ENCODE assay signal across 8 cellular contexts in genomic region chr7:5595545-5596045, GRCh38. TPM values are rescaled to one million over a fixed set of nuclear protein-coding genes. Genes with fewer than 3 reads are reported as not detected.
DNase-seq lines count a peak whose midpoint lies in the region; ATAC-seq and TF ChIP-seq lines count a peak whose summit lies in the region.

No MANE protein-coding gene starts in this region.

- H3K9me3 Mint-ChIP-seq in activated naive CD8-positive, alpha-beta T cell treated with anti-CD3 and anti-CD28 coated beads, Interleukin-2, amount 10 ng/mL, durations not matched to agents 7 days and 5 days: no peaks in the 10 kb centered on the region

- peaks cover 21% of the 10 kb centered on the region for H3K27me3 Mint-ChIP-seq in activated naive CD8-positive, alpha-beta T cell treated with anti-CD3 and anti-CD28 coated beads, Interleukin-2, amount 10 ng/mL, durations not matched to agents 7 days and 5 days

- POLR2A ChIA-PET in BJ (lab: Charles Lee): interaction anchor here (0.6 to 1.1 kb wide), 6 partner anchors 31 to 97 kb away, joined by 5 to 11 read pairs (median 8); no protein-coding TSS in a partner anchor
- POLR2A ChIA-PET in activated naive CD8-positive, alpha-beta T cell treated with anti-CD3 and anti-CD28 coated beads, Interleukin-2, amount 10 ng/mL, durations not matched to agents 7 days and 5 days (lab: Charles Lee): interaction anchor here (0.9 to 2.1 kb wide), 5 partner anchors 14 to 47 kb away, joined by 3 to 15 read pairs (median 3); no protein-coding TSS in a partner anchor

- H3K4me3 ChIP-seq in BJ (ENCODE audit: low read depth, low read length): peak overlapping the region; percentile 92
- peak overlapping the region; percentile 87 for H3K4me3 ChIP-seq in HUES48 (ENCODE audit: low read depth, low read length)
- H3K4me3 ChIP-seq in iPS-18a (ENCODE audit: low read length): peak overlapping the region; percentile 88
- peak overlapping the region; percentile 49 to 65 (median 55) for H3K4me3 ChIP-seq in stomach

- CTCF ChIA-PET in BJ (lab: Yijun Ruan, JAX): interaction anchor here (0.9 to 1.5 kb wide), 5 partner anchors 42 to 114 kb away, joined by 3 to 4 read pairs (median 3); no protein-coding TSS in a partner anchor

- H3K4me1 ChIP-seq in HUES48 (ENCODE audit: control insufficient read depth, insufficient read depth, low read length) (peaks cover 37% of the 10 kb centered on the region), iPS-18a (ENCODE audit: control insufficient read depth, low read depth, low read length) (peaks cover 26% of the 10 kb centered on the region), stomach (peaks cover 43 to 79% (median 64%) of the 10 kb centered on the region in 4 donors)

- DNase-seq in BJ (ENCODE audit: low read depth) (no peak), stomach (no peak), COR-L47 (lab: John Stamatoyannopoulos, UW) (no peak)
- peak; percentile 62 for DNase-seq in activated naive CD8-positive, alpha-beta T cell treated with anti-CD3 and anti-CD28 coated beads, Interleukin-2, amount 10 ng/mL, durations not matched to agents 7 days and 5 days

- H3K27ac ChIP-seq in HUES48 (ENCODE audit: low read depth, low read length): peak overlapping the region; percentile 90
- H3K27ac ChIP-seq in iPS-18a (ENCODE audit: low read length): no peak overlapping the region
- peak overlapping the region; percentile 1 to 84 (median 79) for H3K27ac ChIP-seq in stomach

- no peak for TF ChIP-seq CTCF in BJ (IDR thresholded peaks at IDR 0.05; ENCODE audit: insufficient read depth, low read depth, low read length)
- no peak for TF ChIP-seq CTCF in stomach (IDR thresholded peaks at IDR 0.05)

- H3K27ac Mint-ChIP-seq in activated naive CD8-positive, alpha-beta T cell treated with anti-CD3 and anti-CD28 coated beads, Interleukin-2, amount 10 ng/mL, durations not matched to agents 7 days and 5 days: peak overlapping the region; percentile 82

- H3K36me3 ChIP-seq in BJ (ENCODE audit: control insufficient read depth, insufficient read depth, low read length) (peaks cover 2% of the 10 kb centered on the region), HUES48 (ENCODE audit: control insufficient read depth, insufficient read depth, low read length) (no peaks in the 10 kb centered on the region), iPS-18a (ENCODE audit: control insufficient read depth, low read depth, low read length) (no peaks in the 10 kb centered on the region), stomach (no peaks in the 10 kb centered on the region)

- H3K9me3 ChIP-seq in HUES48 (ENCODE audit: control insufficient read depth, insufficient read depth, low read length) (no peaks in the 10 kb centered on the region), iPS-18a (ENCODE audit: control insufficient read depth, low read depth, low read length) (no peaks in the 10 kb centered on the region), stomach (no peaks in the 10 kb centered on the region)

- H3K4me3 Mint-ChIP-seq in activated naive CD8-positive, alpha-beta T cell treated with anti-CD3 and anti-CD28 coated beads, Interleukin-2, amount 10 ng/mL, durations not matched to agents 7 days and 5 days: peak overlapping the region; percentile 86

- H3K4me1 Mint-ChIP-seq in activated naive CD8-positive, alpha-beta T cell treated with anti-CD3 and anti-CD28 coated beads, Interleukin-2, amount 10 ng/mL, durations not matched to agents 7 days and 5 days: peaks cover 18% of the 10 kb centered on the region

- H3K36me3 Mint-ChIP-seq in activated naive CD8-positive, alpha-beta T cell treated with anti-CD3 and anti-CD28 coated beads, Interleukin-2, amount 10 ng/mL, durations not matched to agents 7 days and 5 days: no peaks in the 10 kb centered on the region

- TF ChIP-seq EP300 in stomach (IDR thresholded peaks at IDR 0.05): no peak

- no peak for TF ChIP-seq POLR2A in stomach (IDR thresholded peaks at IDR 0.05)

- intact Hi-C loops in stomach (cut with DNase I; ENCODE audit: low total_unique reads): no loop called here

- peak overlapping the region; percentile 38; the same call in 1 of the 2 replicates for H3K9ac ChIP-seq in HUES48 (ENCODE audit: low read depth, low read length)
- peak overlapping the region; percentile 84 for H3K9ac ChIP-seq in iPS-18a (ENCODE audit: low read length)

- no peaks in the 10 kb centered on the region for H3K27me3 ChIP-seq in BJ (ENCODE audit: control insufficient read depth, insufficient read depth, low read length)
- peaks cover 24% of the 10 kb centered on the region for H3K27me3 ChIP-seq in HUES48 (ENCODE audit: control insufficient read depth, insufficient read depth, low read length)
- peaks cover 17% of the 10 kb centered on the region for H3K27me3 ChIP-seq in iPS-18a (ENCODE audit: control insufficient read depth, insufficient read depth, low read length)
- peaks cover 4 to 79% (median 45%) of the 10 kb centered on the region in 3 donors for H3K27me3 ChIP-seq in stomach

- WGBS in stomach, 5 donors: 5 to 15% (median 10%) methylated on average over 5 to 9 of the region's 9 CpGs

- ATAC-seq in activated naive CD8-positive, alpha-beta T cell treated with anti-CD3 and anti-CD28 coated beads, Interleukin-2, amount 10 ng/mL, durations not matched to agents 7 days and 5 days (ENCODE audit: low read depth): peak; percentile 10
- ATAC-seq in GM21360 (IDR thresholded peaks at IDR 0.05; ENCODE audit: unreplicated experiment): no peak
- ATAC-seq in GM18867 (IDR thresholded peaks at IDR 0.05; ENCODE audit: unreplicated experiment): no peak

RNA-seq across cellular contexts. Expression of gene FSCN1, which starts 3.0 kb away (rescaled TPM):
- polyA plus RNA-seq in BJ (2011; rRNA removed): 64.9 and 117 TPM in 2 replicates
- 65.5 and 66.4 TPM in 2 replicates for polyA minus RNA-seq in BJ (2011; rRNA and poly(A)+ RNA removed)
- 10 to 100 TPM; 15.2 to 19.3 TPM for total RNA-seq in activated naive CD8-positive, alpha-beta T cell treated with anti-CD3 and anti-CD28 coated beads, Interleukin-2, amount 10 ng/mL, durations not matched to agents 7 days and 5 days
- 10 to 100 TPM; 10.5 to 31.6 (median 20.4) TPM for total RNA-seq in stomach
- 10 to 100 TPM; 16.2 to 31.4 (median 29.0) TPM for polyA plus RNA-seq in stomach
